Comparison of ENCODE assay signal across 30 cellular contexts in genomic region chr14:30221546-30221945, GRCh38.
DNase-seq lines count a peak whose midpoint lies in the region; ATAC-seq and TF ChIP-seq lines count a peak whose summit lies in the region.
"Had no signal": no experiment of that assay in that cellular context is flagged by ENCODE, and none has a peak within 500 bp of the region (broad histone marks: within the 10 kb centered on the region; RNA-seq: fewer than 3 reads in every experiment).

No MANE protein-coding gene starts in this region.

- no peak overlapping the region for H2AFZ ChIP-seq in hepatocyte

- peaks cover 0 to 23% of the 10 kb centered on the region in 2 donors for H3K4me1 ChIP-seq in breast epithelium
- peaks cover 7% of the 10 kb centered on the region for H3K4me1 ChIP-seq in hepatocyte (ENCODE audit: insufficient read depth)
- H3K4me1 ChIP-seq: testis, uterus had no signal

- POLR2A ChIA-PET in MCF 10A (lab: Yijun Ruan, JAX): interaction anchor here (0.7 to 1.1 kb wide), 2 partner anchors 18 to 76 kb away, joined by 3 read pairs; no protein-coding TSS in a partner anchor

- H3K36me3 Mint-ChIP-seq in MCF 10A (ENCODE audit: insufficient read depth, unreplicated experiment): peaks cover 4% of the 10 kb centered on the region
- H3K36me3 Mint-ChIP-seq: stimulated activated naive B cell treated with anti-CD40 and anti-IgM and Interleukin-4, amounts not matched to agents 10 μg/mL and 1 μg/mL and 100 μg/mL, for 72 hours had no signal

- no peaks in the 10 kb centered on the region for H3K27me3 Mint-ChIP-seq in MCF 10A (ENCODE audit: insufficient read depth, unreplicated experiment)
- H3K27me3 Mint-ChIP-seq: CD4-positive, alpha-beta T cell; stimulated activated naive B cell treated with anti-CD40 and anti-IgM and Interleukin-4, amounts not matched to agents 10 μg/mL and 1 μg/mL and 100 μg/mL, for 72 hours had no signal

- no peaks in the 10 kb centered on the region for H3K27me3 ChIP-seq in breast epithelium
- no peaks in the 10 kb centered on the region for H3K27me3 ChIP-seq in hepatocyte
- H3K27me3 ChIP-seq: body of pancreas, pancreas, testis, uterus had no signal

- ATAC-seq in sciatic nerve (no peak), HG03108 (IDR thresholded peaks at IDR 0.05; ENCODE audit: unreplicated experiment) (no peak)
- ATAC-seq: body of pancreas; GM12878; left cardiac atrium; pancreas; stimulated activated naive B cell treated with anti-CD40 and anti-IgM and Interleukin-4, amounts not matched to agents 10 μg/mL and 1 μg/mL and 100 μg/mL, for 72 hours had no signal

- H4K20me1 ChIP-seq in hepatocyte (ENCODE audit: insufficient read depth, poor library complexity, severe bottlenecking): no peaks in the 10 kb centered on the region

- peaks cover 42% of the 10 kb centered on the region for H3K4me1 Mint-ChIP-seq in MCF 10A (ENCODE audit: insufficient read depth, unreplicated experiment)
- H3K4me1 Mint-ChIP-seq: stimulated activated naive B cell treated with anti-CD40 and anti-IgM and Interleukin-4, amounts not matched to agents 10 μg/mL and 1 μg/mL and 100 μg/mL, for 72 hours had no signal

- 60% methylated on average over 7 of the region's 7 CpGs for WGBS in hepatocyte (ENCODE audit: low lambda C conversion rate, missing lambda C conversion rate)

- BruUV-seq in MCF 10A (replicated peaks; lab: Mats Ljungman, UMichigan): no TSS peak

- H3K36me3 ChIP-seq in breast epithelium (no peaks in the 10 kb centered on the region), hepatocyte (replicated peaks; ENCODE audit: insufficient read depth, low read depth) (no peaks in the 10 kb centered on the region)
- H3K36me3 ChIP-seq: pancreas, uterus, WERI-Rb-1 had no signal

- H3K4me3 Mint-ChIP-seq in MCF 10A (ENCODE audit: unreplicated experiment): no peak overlapping the region
- H3K4me3 Mint-ChIP-seq: CD4-positive, alpha-beta T cell; stimulated activated naive B cell treated with anti-CD40 and anti-IgM and Interleukin-4, amounts not matched to agents 10 μg/mL and 1 μg/mL and 100 μg/mL, for 72 hours had no signal

- TF ChIP-seq CTCF in breast epithelium (IDR thresholded peaks at IDR 0.05): no peak
- TF ChIP-seq CTCF in MCF 10A (IDR thresholded peaks at IDR 0.05; ENCODE audit: unreplicated experiment): no peak
- no peak for TF ChIP-seq CTCF in hepatocyte (IDR thresholded peaks at IDR 0.05; ENCODE audit: poor library complexity)

- no peaks in the 10 kb centered on the region for H3K9me2 ChIP-seq in hepatocyte (replicated peaks; ENCODE audit: insufficient read depth)

- no peak overlapping the region for H3K27ac Mint-ChIP-seq in MCF 10A (ENCODE audit: low read depth, unreplicated experiment)
- H3K27ac Mint-ChIP-seq: CD4-positive, alpha-beta T cell; stimulated activated naive B cell treated with anti-CD40 and anti-IgM and Interleukin-4, amounts not matched to agents 10 μg/mL and 1 μg/mL and 100 μg/mL, for 72 hours had no signal

- no peak for TF ChIP-seq POLR2A in breast epithelium (IDR thresholded peaks at IDR 0.05)

- intact Hi-C loops in breast epithelium (cut with DNase I; ENCODE audit: low total_unique reads) (no loop called here), MCF 10A (cut with micrococcal nuclease) (loop anchor here (5.0 kb wide), 1 partner anchor 391 kb away; no protein-coding TSS in a partner anchor), sciatic nerve (cut with DNase I) (no loop called here)

- H3K9me3 ChIP-seq in breast epithelium (no peaks in the 10 kb centered on the region), hepatocyte (ENCODE audit: low read depth) (no peaks in the 10 kb centered on the region)
- H3K9me3 ChIP-seq: body of pancreas, pancreas, testis, uterus had no signal

- DNase-seq in breast epithelium (ENCODE audit: low spot score in 2 of 2): no peak
- DNase-seq in MCF 10A (ENCODE audit: unreplicated experiment): no peak
- DNase-seq in caudate nucleus (lab: John Stamatoyannopoulos, UW): no peak
- no peak for DNase-seq in hepatocyte (ENCODE audit: low spot score)
- DNase-seq in sciatic nerve (ENCODE audit: low spot score): no peak
- DNase-seq in OCI-M2 (lab: John Stamatoyannopoulos, UW; ENCODE audit: unreplicated experiment): no peak
- DNase-seq in KG1 (lab: John Stamatoyannopoulos, UW): no peak
- DNase-seq: 8988T; activated CD4-positive, alpha-beta T cell treated with anti-CD3 and anti-CD28 coated beads for 48 hours; activated CD8-positive, alpha-beta memory T cell treated with anti-CD3 and anti-CD28 coated beads for 24 hours; activated effector memory CD4-positive, alpha-beta T cell treated with anti-CD3 and anti-CD28 coated beads, Interleukin-2, amount 50 U/mL, for 16 hours; body of pancreas; CD4-positive, alpha-beta T cell; effector CD4-positive, alpha-beta T cell; foreskin melanocyte; GOT3; left cardiac atrium; mammary epithelial cell; NCI-H1417 treated with DMSO at 0.1 percent for 48 hours; NK-92 treated with Interleukin-12 subunit alpha and Interleukin-12 subunit beta, amount 100 ng/mL, for 24 hours; pancreas; SHP77; stimulated activated CD4-positive, alpha-beta T cell treated with anti-CD3 and anti-CD28 coated beads, Interleukin-12 subunit alpha, Interleukin-12 subunit beta, amount 100 ng/mL, for 4 hours; stimulated activated naive B cell treated with anti-CD40 and anti-IgM and Interleukin-4, amounts not matched to agents 10 μg/mL and 1 μg/mL and 100 μg/mL, for 72 hours; testis; uterus; WERI-Rb-1 had no signal

- no peaks in the 10 kb centered on the region for H3K9me3 Mint-ChIP-seq in MCF 10A (ENCODE audit: unreplicated experiment)
- H3K9me3 Mint-ChIP-seq: CD4-positive, alpha-beta T cell; stimulated activated naive B cell treated with anti-CD40 and anti-IgM and Interleukin-4, amounts not matched to agents 10 μg/mL and 1 μg/mL and 100 μg/mL, for 72 hours had no signal

- peak overlapping the region; percentile 87 to 93 for H3K27ac ChIP-seq in breast epithelium
- H3K27ac ChIP-seq in caudate nucleus (ENCODE audit: low read depth, low read length): peak overlapping the region; percentile 28
- no peak overlapping the region for H3K27ac ChIP-seq in hepatocyte
- H3K27ac ChIP-seq: epithelial cell of prostate, pancreas, testis, uterus, WERI-Rb-1 had no signal

- CTCF ChIA-PET in MCF 10A (lab: Yijun Ruan, JAX): interaction anchor here (0.8 to 6.4 kb wide), 3 partner anchors 51 to 223 kb away, joined by 3 to 82 read pairs (median 4); no protein-coding TSS in a partner anchor

- H3K4me2 ChIP-seq in hepatocyte: peak overlapping the region; percentile 42

- H3K4me3 ChIP-seq in breast epithelium (no peak overlapping the region), hepatocyte (no peak overlapping the region)
- H3K4me3 ChIP-seq: body of pancreas, GM12878, pancreas, testis, uterus had no signal

- H3K79me2 ChIP-seq in hepatocyte: no peaks in the 10 kb centered on the region
